ENCODE assay signal across 8 cellular contexts in the genomic region with DNA sequence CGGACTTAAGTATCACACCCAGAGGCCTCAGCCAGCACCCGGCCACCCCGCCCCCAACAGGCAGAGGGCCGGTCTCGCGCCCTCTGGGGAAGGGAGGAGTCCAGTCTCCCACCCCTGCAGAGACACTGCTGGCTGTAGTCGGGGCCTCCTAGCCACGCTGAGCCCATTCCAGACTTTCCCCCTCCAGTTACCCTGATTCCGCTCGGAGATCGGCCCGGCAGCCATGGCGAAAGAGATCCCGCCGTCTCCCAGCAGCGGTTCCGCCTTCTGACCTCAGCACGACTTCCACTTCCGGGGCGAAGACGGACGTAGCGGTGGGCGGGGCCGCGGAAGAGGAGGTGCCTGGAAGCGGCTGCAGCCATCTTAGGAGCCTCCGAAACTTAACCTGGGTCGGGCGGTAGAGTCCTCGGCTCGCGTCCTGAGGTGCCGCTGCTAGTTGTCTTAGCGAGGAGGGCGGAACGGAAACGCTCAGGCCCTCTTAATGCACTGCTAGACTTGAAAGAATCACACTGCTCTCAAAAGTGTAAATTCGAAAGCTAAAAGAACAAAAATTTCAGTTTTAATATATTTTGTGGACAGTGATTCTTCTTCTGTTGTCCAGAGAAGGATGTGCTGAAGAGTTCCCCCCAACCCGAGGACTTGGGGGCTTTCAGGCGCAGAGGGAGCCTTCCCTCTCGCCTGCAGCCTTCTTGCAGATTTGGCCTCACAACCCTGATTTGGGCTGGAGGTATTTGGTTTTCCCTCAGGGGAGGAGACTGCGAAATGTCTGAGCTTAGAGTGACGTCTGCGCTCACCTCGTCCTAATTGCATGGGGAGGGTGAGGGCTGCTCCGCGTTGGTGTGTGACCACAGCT. TPM values are rescaled to one million over a fixed set of nuclear protein-coding genes. Genes with fewer than 3 reads are reported as not detected.
DNase-seq lines count a peak whose midpoint lies in the region; ATAC-seq and TF ChIP-seq lines count a peak whose summit lies in the region.

A gene with protein sequence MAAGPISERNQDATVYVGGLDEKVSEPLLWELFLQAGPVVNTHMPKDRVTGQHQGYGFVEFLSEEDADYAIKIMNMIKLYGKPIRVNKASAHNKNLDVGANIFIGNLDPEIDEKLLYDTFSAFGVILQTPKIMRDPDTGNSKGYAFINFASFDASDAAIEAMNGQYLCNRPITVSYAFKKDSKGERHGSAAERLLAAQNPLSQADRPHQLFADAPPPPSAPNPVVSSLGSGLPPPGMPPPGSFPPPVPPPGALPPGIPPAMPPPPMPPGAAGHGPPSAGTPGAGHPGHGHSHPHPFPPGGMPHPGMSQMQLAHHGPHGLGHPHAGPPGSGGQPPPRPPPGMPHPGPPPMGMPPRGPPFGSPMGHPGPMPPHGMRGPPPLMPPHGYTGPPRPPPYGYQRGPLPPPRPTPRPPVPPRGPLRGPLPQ (minus strand): TSS at position 269 of the 853 bp plus-strand sequence. CDS start 44 bp downstream, at position 225.

- peaks cover 8% of the 10 kb centered on the region for H3K27me3 Mint-ChIP-seq in CD4-positive, alpha-beta T cell

- H3K36me3 Mint-ChIP-seq in CD4-positive, alpha-beta T cell (ENCODE audit: low read depth), result peaks cover 55% of the 10 kb centered on the region

- no peaks in the 10 kb centered on the region for H3K9me3 Mint-ChIP-seq in CD4-positive, alpha-beta T cell

- ATAC-seq in CD4-positive, alpha-beta T cell (ENCODE audit: poor library complexity), result peak; percentile 91
- ATAC-seq in GM19452 (IDR thresholded peaks at IDR 0.05; ENCODE audit: unreplicated experiment), result peak; percentile 95
- ATAC-seq in HG03575 (IDR thresholded peaks at IDR 0.05; ENCODE audit: extremely low read depth, insufficient number of reproducible peaks, low FRiP score, unreplicated experiment), result peak; percentile 50

- TF ChIP-seq CTCF in CD4-positive, alpha-beta T cell (IDR thresholded peaks at IDR 0.05), result no peak
- no peak for TF ChIP-seq CTCF in liver (IDR thresholded peaks at IDR 0.05; ENCODE audit: low read depth, low read length, missing input control)

- peak within 1 kb of the TSS; percentile 93 to 98 (median 96) for H3K4me3 ChIP-seq in liver (ENCODE audit: low read depth in 1 of 3, low read length in 3 of 3)

- intact Hi-C loops in CD4-positive, alpha-beta T cell (cut with DNase I, micrococcal nuclease), result loop anchor here (1.0 to 2.0 kb wide), 4 partner anchors 28 to 39 kb away; partner anchors contain the start of gene BOLA1 (in 2 of the 2)

- peaks cover 47% of the 10 kb centered on the region for H3K4me1 Mint-ChIP-seq in CD4-positive, alpha-beta T cell (ENCODE audit: low read depth)

- WGBS in liver, result under 1% methylated on average over 48 of the region's 48 CpGs

- H3K27me3 ChIP-seq in CD4-positive, alpha-beta T cell (ENCODE audit: control insufficient read depth, insufficient read depth, low read length), result no peaks in the 10 kb centered on the region
- no peaks in the 10 kb centered on the region for H3K27me3 ChIP-seq in liver (ENCODE audit: control insufficient read depth in 4 of 4, insufficient read depth in 4 of 4, low read length in 3 of 4)

- H3K4me1 ChIP-seq in liver (ENCODE audit: control insufficient read depth in 4 of 4, insufficient read depth in 4 of 4, low read length in 3 of 4), result peaks cover 5 to 22% (median 16%) of the 10 kb centered on the region in 4 donors

- H3K4me3 Mint-ChIP-seq in CD4-positive, alpha-beta T cell, result peak within 1 kb of the TSS; percentile 98

- peaks cover 5 to 38% (median 26%) of the 10 kb centered on the region in 4 donors for H3K36me3 ChIP-seq in liver (ENCODE audit: control insufficient read depth in 4 of 4, insufficient read depth in 3 of 4, low read depth in 1 of 4, low read length in 3 of 4)

- H3K9me3 ChIP-seq in CD4-positive, alpha-beta T cell (ENCODE audit: control insufficient read depth, low read length), result no peaks in the 10 kb centered on the region
- H3K9me3 ChIP-seq in liver (ENCODE audit: control insufficient read depth in 4 of 4, low read length in 3 of 4), result no peaks in the 10 kb centered on the region

- POLR2A ChIA-PET in CD4-positive, alpha-beta T cell (lab: Charles Lee), result interaction anchor here (0.6 to 3.2 kb wide), 16 partner anchors 10 to 436 kb away, joined by 3 to 139 read pairs (median 3); partner anchors contain the start of genes BOLA1, OTUD7B, PLEKHO1 and RPRD2

- H3K27ac Mint-ChIP-seq in CD4-positive, alpha-beta T cell, result peak within 1 kb of the TSS; percentile 99

- H3K9ac ChIP-seq in liver (ENCODE audit: low read depth in 1 of 2, low read length in 2 of 2), result peak within 1 kb of the TSS; percentile 44 to 98

- CTCF ChIA-PET in CD4-positive, alpha-beta T cell (lab: Charles Lee), result no interaction called here

- peak in 1 of 2 donors; percentile 54 for TF ChIP-seq RAD21 in liver (IDR thresholded peaks at IDR 0.05)

- peak within 1 kb of the TSS; percentile 87 for H3K27ac ChIP-seq in CD4-positive, alpha-beta T cell (ENCODE audit: low read depth, low read length)
- H3K27ac ChIP-seq in liver (ENCODE audit: low read depth in 1 of 2, low read length in 2 of 2), result peak within 1 kb of the TSS; percentile 96 to 99

- DNase-seq in CD4-positive, alpha-beta T cell, result peak; percentile 93 to 97 (median 94)
- peak; percentile 98 for DNase-seq in NCI-H82 (lab: John Stamatoyannopoulos, UW)
- DNase-seq in activated CD4-positive, alpha-beta T cell treated with anti-CD3 and anti-CD28 coated beads, Interleukin-2, amount 50 U/mL, for 48 hours, result peak; percentile 95 to 96
- DNase-seq in dermis microvascular lymphatic vessel endothelial cell (ENCODE audit: low read depth in 2 of 2), result peak; percentile 78 to 95
- peak; percentile 96 for DNase-seq in stimulated activated CD4-positive, alpha-beta T cell treated with anti-CD3 and anti-CD28 coated beads, Interleukin-4, amount 100 ng/mL, for 1 hour

TF ChIP-seq in liver, 16 proteins besides CTCF, POLR2A, EP300 and RAD21 (continues in another document):
- peak; percentile 17 for TF ChIP-seq ATF3 (IDR thresholded peaks at IDR 0.05)
- TF ChIP-seq, protein P1, sequence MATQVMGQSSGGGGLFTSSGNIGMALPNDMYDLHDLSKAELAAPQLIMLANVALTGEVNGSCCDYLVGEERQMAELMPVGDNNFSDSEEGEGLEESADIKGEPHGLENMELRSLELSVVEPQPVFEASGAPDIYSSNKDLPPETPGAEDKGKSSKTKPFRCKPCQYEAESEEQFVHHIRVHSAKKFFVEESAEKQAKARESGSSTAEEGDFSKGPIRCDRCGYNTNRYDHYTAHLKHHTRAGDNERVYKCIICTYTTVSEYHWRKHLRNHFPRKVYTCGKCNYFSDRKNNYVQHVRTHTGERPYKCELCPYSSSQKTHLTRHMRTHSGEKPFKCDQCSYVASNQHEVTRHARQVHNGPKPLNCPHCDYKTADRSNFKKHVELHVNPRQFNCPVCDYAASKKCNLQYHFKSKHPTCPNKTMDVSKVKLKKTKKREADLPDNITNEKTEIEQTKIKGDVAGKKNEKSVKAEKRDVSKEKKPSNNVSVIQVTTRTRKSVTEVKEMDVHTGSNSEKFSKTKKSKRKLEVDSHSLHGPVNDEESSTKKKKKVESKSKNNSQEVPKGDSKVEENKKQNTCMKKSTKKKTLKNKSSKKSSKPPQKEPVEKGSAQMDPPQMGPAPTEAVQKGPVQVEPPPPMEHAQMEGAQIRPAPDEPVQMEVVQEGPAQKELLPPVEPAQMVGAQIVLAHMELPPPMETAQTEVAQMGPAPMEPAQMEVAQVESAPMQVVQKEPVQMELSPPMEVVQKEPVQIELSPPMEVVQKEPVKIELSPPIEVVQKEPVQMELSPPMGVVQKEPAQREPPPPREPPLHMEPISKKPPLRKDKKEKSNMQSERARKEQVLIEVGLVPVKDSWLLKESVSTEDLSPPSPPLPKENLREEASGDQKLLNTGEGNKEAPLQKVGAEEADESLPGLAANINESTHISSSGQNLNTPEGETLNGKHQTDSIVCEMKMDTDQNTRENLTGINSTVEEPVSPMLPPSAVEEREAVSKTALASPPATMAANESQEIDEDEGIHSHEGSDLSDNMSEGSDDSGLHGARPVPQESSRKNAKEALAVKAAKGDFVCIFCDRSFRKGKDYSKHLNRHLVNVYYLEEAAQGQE (IDR thresholded peaks at IDR 0.05), result peak; percentile 91
- TF ChIP-seq YY1 (IDR thresholded peaks at IDR 0.05), result peak; percentile 99
- peak; percentile 50 to 68 for TF ChIP-seq EGR1 (IDR thresholded peaks at IDR 0.05; ENCODE audit: low read depth in 2 of 2)
- TF ChIP-seq TAF1 (conservative IDR thresholded peaks at IDR 0.05), result peak; percentile 89
- peak in 1 of 2 donors; percentile 52 for TF ChIP-seq RXRA (IDR thresholded peaks at IDR 0.05)
- TF ChIP-seq NR2F2 (IDR thresholded peaks at IDR 0.05), result peak; percentile 82
- peak; percentile 40 for TF ChIP-seq FOXA1 (IDR thresholded peaks at IDR 0.05)
- no peak for TF ChIP-seq HNF4G (IDR thresholded peaks at IDR 0.05)
- peak in 1 of 2 donors; percentile 44 for TF ChIP-seq JUND (IDR thresholded peaks at IDR 0.05)
- TF ChIP-seq GABPA (IDR thresholded peaks at IDR 0.05 in 1 of 2, conservative IDR thresholded peaks at IDR 0.05 in 1 of 2), result peak; percentile 87 to 97
- peak; percentile 54 for TF ChIP-seq SP1 (IDR thresholded peaks at IDR 0.05)
- TF ChIP-seq, protein P2, sequence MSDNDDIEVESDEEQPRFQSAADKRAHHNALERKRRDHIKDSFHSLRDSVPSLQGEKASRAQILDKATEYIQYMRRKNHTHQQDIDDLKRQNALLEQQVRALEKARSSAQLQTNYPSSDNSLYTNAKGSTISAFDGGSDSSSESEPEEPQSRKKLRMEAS (IDR thresholded peaks at IDR 0.05), result peak; percentile 62
- TF ChIP-seq FOXA2 (IDR thresholded peaks at IDR 0.05), result no peak

RNA-seq across cellular contexts. Expression of the gene that starts here (rescaled TPM):
- 10 to 100 TPM; 38.0 to 38.6 TPM for total RNA-seq in CD4-positive, alpha-beta T cell
- total RNA-seq in dermis microvascular lymphatic vessel endothelial cell (8.7 and 12.5 TPM in 2 replicates), liver (10 to 100 TPM in 1 of 2 donors, 1 to 10 TPM in 1; 6.3 to 10.1 TPM)
- polyA plus RNA-seq in liver, result 10 to 100 TPM; 15.0 to 16.6 TPM

Comparison
In these comparisons a context has a peak if more than half of its experiments do, and no peak if none do; other contexts are left out.
1. Peak in every context shown above with its lines: DNase-seq, ATAC-seq, H3K4me3 ChIP-seq and H3K27ac ChIP-seq.